ENCODE assay signal across 26 cellular contexts in the genomic region with DNA sequence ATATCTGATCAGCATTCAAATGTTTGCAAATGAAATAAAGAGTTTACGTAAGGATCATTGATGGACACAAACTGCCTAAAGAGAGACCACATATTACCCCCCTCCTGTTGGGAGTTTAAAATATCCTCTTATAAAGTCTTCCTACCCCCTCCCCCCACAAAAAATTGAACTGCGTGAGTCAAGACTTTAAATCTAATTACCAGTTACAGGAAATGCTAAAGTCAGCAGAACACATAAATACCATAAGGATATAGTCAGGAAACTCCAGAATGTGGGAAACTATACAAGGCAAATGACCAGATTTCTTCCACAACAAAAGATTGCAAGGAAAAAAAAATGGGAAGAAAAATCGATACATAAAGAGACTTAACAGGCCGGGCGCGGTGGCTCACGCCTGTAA. TPM values are rescaled to one million over a fixed set of nuclear protein-coding genes. Genes with fewer than 3 reads are reported as not detected.
DNase-seq lines count a peak whose midpoint lies in the region; ATAC-seq and TF ChIP-seq lines count a peak whose summit lies in the region.
"Had no signal": no experiment of that assay in that cellular context is flagged by ENCODE, and none has a peak within 500 bp of the region (broad histone marks: within the 10 kb centered on the region; RNA-seq: fewer than 3 reads in every experiment).

No MANE protein-coding gene starts in this region.

- DNase-seq in ELR (ENCODE audit: low read depth) (peak; percentile 74), SK-N-SH (no peak), fibroblast of the aortic adventitia (ENCODE audit: low read depth) (peak; percentile 16), stromal cell of bone marrow (ENCODE audit: low read depth) (peak; percentile 38), NOMO-1 treated with dmso at 0.1 percent for 144 hours (lab: John Stamatoyannopoulos, UW; ENCODE audit: unreplicated experiment) (no peak), Calu3 (no peak)
- DNase-seq: activated CD4-positive, alpha-beta T cell treated with anti-CD3 and anti-CD28 coated beads for 4 hours; activated naive CD4-positive, alpha-beta T cell treated with Interleukin-2 at 50 U/mL for 16 hours; activated T-cell treated with anti-CD3 and anti-CD28 coated beads, Interleukin-2, amount 50 U/mL, for 4 hours; amygdala; CD4-positive, alpha-beta memory T cell; cortex of kidney; endodermal cell; KBM-7; MM.1S; NCI-H1417 treated with DMSO at 0.1 percent for 48 hours; NCI-H446; NCI-H82; nucleus accumbens; small intestine; stimulated activated CD4-positive, alpha-beta T cell treated with anti-CD3 and anti-CD28 coated beads, Interleukin-2, amount 100 ng/mL, for 24 hours; substantia nigra had no signal

- intact Hi-C loops in Calu3 (cut with micrococcal nuclease; ENCODE audit: unreplicated experiment): no loop called here

- ATAC-seq in GM18519 (IDR thresholded peaks at IDR 0.05; ENCODE audit: low FRiP score, unreplicated experiment): no peak
- ATAC-seq: activated T-cell treated with anti-CD3 and anti-CD28 coated beads, Interleukin-2, amount 50 U/mL, for 4 hours; GM12878 had no signal

- H3K4me1 Mint-ChIP-seq in Calu3 (ENCODE audit: low read depth, unreplicated experiment): no peaks in the 10 kb centered on the region
- H3K4me1 Mint-ChIP-seq: CD4-positive, alpha-beta memory T cell; endodermal cell; memory B cell had no signal

- H3K9me3 Mint-ChIP-seq in Calu3 (ENCODE audit: low read depth, unreplicated experiment): no peaks in the 10 kb centered on the region
- H3K9me3 Mint-ChIP-seq: activated T-cell treated with anti-CD3 and anti-CD28 coated beads, Interleukin-2, amount 50 U/mL, for 4 hours; memory B cell had no signal

- no peaks in the 10 kb centered on the region for H3K27me3 Mint-ChIP-seq in Calu3 (ENCODE audit: unreplicated experiment)

- H3K27me3 ChIP-seq in SK-N-SH (ENCODE audit: insufficient read depth): no peaks in the 10 kb centered on the region

- no peak overlapping the region for H3K9ac ChIP-seq in SK-N-SH

- no peak overlapping the region for H3K4me3 Mint-ChIP-seq in Calu3 (ENCODE audit: low read depth, unreplicated experiment)
- H3K4me3 Mint-ChIP-seq: activated T-cell treated with anti-CD3 and anti-CD28 coated beads, Interleukin-2, amount 50 U/mL, for 4 hours; CD4-positive, alpha-beta memory T cell; endodermal cell; memory B cell had no signal

- no peaks in the 10 kb centered on the region for H3K9me2 ChIP-seq in SK-N-SH

- no peaks in the 10 kb centered on the region for H3K36me3 ChIP-seq in SK-N-SH (replicated peaks in 1 of 2; ENCODE audit: control insufficient read depth in 1 of 2, insufficient read depth in 2 of 2, low read length in 1 of 2)
- H3K36me3 ChIP-seq: esophagus muscularis mucosa had no signal

- no peak for TF ChIP-seq RAD21 in SK-N-SH (IDR thresholded peaks at IDR 0.05; ENCODE audit: low read length)

- H3F3A ChIP-seq in SK-N-SH (replicated peaks; ENCODE audit: insufficient read depth): no peaks in the 10 kb centered on the region

- H3K79me2 ChIP-seq in SK-N-SH (ENCODE audit: insufficient read depth): no peaks in the 10 kb centered on the region

- peaks cover 0 to 8% of the 10 kb centered on the region in 2 experiments; a peak in 1 of 4 replicates for H3K4me1 ChIP-seq in SK-N-SH (ENCODE audit: control insufficient read depth in 1 of 2, insufficient read depth in 2 of 2, low read depth in 1 of 2, low read length in 1 of 2)
- H3K4me1 ChIP-seq: esophagus muscularis mucosa had no signal

- no peaks in the 10 kb centered on the region for H3K9me3 ChIP-seq in SK-N-SH
- H3K9me3 ChIP-seq: esophagus muscularis mucosa had no signal

- TF ChIP-seq EP300 in SK-N-SH (IDR thresholded peaks at IDR 0.05; ENCODE audit: borderline replicate concordance in 1 of 2, low read depth in 1 of 2, low read length in 1 of 2): no peak

- CTCF ChIA-PET in SK-N-SH (lab: Yijun Ruan, JAX) (no interaction called here), Calu3 (lab: Charles Lee) (no interaction called here)

- no peaks in the 10 kb centered on the region for H3K36me3 Mint-ChIP-seq in Calu3 (ENCODE audit: insufficient read depth, unreplicated experiment)
- H3K36me3 Mint-ChIP-seq: CD4-positive, alpha-beta memory T cell; memory B cell had no signal

- BruUV-seq in Calu3 (replicated peaks; lab: Mats Ljungman, UMichigan): no TSS peak

- H3K27ac Mint-ChIP-seq in Calu3 (ENCODE audit: unreplicated experiment): no peak overlapping the region
- H3K27ac Mint-ChIP-seq: CD4-positive, alpha-beta memory T cell; endodermal cell; memory B cell had no signal

- no peak overlapping the region for H3K4me3 ChIP-seq in SK-N-SH (ENCODE audit: low read depth in 2 of 2, low read length in 1 of 2)
- no peak overlapping the region for H3K4me3 ChIP-seq in fibroblast of the aortic adventitia (ENCODE audit: low read depth, low read length)
- H3K4me3 ChIP-seq: esophagus muscularis mucosa, GM12878 had no signal

- peak overlapping the region in 1 of 2 experiments; percentile 57; a peak in 2 of 4 replicates for H3K27ac ChIP-seq in SK-N-SH (ENCODE audit: low read depth in 2 of 2, low read length in 1 of 2)
- H3K27ac ChIP-seq: esophagus muscularis mucosa had no signal

- no peaks in the 10 kb centered on the region for H4K20me1 ChIP-seq in SK-N-SH (ENCODE audit: insufficient read depth)

- 77% methylated on average over 7 of the region's 7 CpGs for WGBS in SK-N-SH (ENCODE audit: low lambda C conversion rate)

- TF ChIP-seq CTCF in SK-N-SH (IDR thresholded peaks at IDR 0.05) (no peak), fibroblast of the aortic adventitia (IDR thresholded peaks at IDR 0.05; ENCODE audit: insufficient read depth, low read length) (no peak), Calu3 (IDR thresholded peaks at IDR 0.05; ENCODE audit: unreplicated experiment) (no peak)

- POLR2A ChIA-PET in SK-N-SH (lab: Yijun Ruan, JAX): no interaction called here

- peak overlapping the region; percentile 59; the same call in 1 of the 2 replicates for H2AFZ ChIP-seq in SK-N-SH (ENCODE audit: low read depth)

- no peak overlapping the region for H3K4me2 ChIP-seq in SK-N-SH

TF ChIP-seq in SK-N-SH, 30 proteins besides CTCF, POLR2A, EP300 and RAD21 (continues in another document):
- TF ChIP-seq, protein P1, sequence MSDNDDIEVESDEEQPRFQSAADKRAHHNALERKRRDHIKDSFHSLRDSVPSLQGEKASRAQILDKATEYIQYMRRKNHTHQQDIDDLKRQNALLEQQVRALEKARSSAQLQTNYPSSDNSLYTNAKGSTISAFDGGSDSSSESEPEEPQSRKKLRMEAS (IDR thresholded peaks at IDR 0.05; ENCODE audit: low read depth): no peak
- TF ChIP-seq, protein P2, sequence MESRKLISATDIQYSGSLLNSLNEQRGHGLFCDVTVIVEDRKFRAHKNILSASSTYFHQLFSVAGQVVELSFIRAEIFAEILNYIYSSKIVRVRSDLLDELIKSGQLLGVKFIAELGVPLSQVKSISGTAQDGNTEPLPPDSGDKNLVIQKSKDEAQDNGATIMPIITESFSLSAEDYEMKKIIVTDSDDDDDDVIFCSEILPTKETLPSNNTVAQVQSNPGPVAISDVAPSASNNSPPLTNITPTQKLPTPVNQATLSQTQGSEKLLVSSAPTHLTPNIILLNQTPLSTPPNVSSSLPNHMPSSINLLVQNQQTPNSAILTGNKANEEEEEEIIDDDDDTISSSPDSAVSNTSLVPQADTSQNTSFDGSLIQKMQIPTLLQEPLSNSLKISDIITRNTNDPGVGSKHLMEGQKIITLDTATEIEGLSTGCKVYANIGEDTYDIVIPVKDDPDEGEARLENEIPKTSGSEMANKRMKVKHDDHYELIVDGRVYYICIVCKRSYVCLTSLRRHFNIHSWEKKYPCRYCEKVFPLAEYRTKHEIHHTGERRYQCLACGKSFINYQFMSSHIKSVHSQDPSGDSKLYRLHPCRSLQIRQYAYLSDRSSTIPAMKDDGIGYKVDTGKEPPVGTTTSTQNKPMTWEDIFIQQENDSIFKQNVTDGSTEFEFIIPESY (IDR thresholded peaks at IDR 0.05; ENCODE audit: borderline replicate concordance, low read depth): no peak
- peak; percentile 34; the same call in 1 of the 2 replicates for TF ChIP-seq FOSL2 (IDR thresholded peaks at IDR 0.05; ENCODE audit: borderline replicate concordance, low read depth)
- no peak for TF ChIP-seq SIN3A (IDR thresholded peaks at IDR 0.05; ENCODE audit: borderline replicate concordance, low read depth, low read length)
- no peak for TF ChIP-seq MEF2A (IDR thresholded peaks at IDR 0.05; ENCODE audit: borderline replicate concordance, low read depth)
- no peak for TF ChIP-seq NFIC (IDR thresholded peaks at IDR 0.05; ENCODE audit: borderline replicate concordance)
- TF ChIP-seq RFX5 (IDR thresholded peaks at IDR 0.05; ENCODE audit: low read length): no peak
- no peak for TF ChIP-seq REST (IDR thresholded peaks at IDR 0.05; ENCODE audit: low read depth, low read length)
- no peak for TF ChIP-seq FOXJ3 (CRISPR knock-in tag; IDR thresholded peaks at IDR 0.05)
- no peak for TF ChIP-seq SMC3 (IDR thresholded peaks at IDR 0.05; ENCODE audit: low read depth, low read length)
- TF ChIP-seq GATA2 (CRISPR knock-in tag; IDR thresholded peaks at IDR 0.05): no peak

RNA-seq across cellular contexts. Expression of gene FARP1, which starts 44.4 kb away (rescaled TPM):
- 10.6 and 12.0 TPM in 2 replicates for polyA plus RNA-seq in SK-N-SH (2012; rRNA removed)
- polyA plus RNA-seq in SK-N-SH (2012; cell fraction: cytosol; rRNA removed): 12.2 and 17.4 TPM in 2 replicates
- 34.9 and 43.7 TPM in 2 replicates for polyA plus RNA-seq in SK-N-SH (2012; cell fraction: nucleus; rRNA removed)
- 16.2 and 20.3 TPM in 2 replicates for total RNA-seq in fibroblast of the aortic adventitia (ENCODE audit: low replicate concordance)
- 30.9 and 47.0 TPM in 2 replicates for total RNA-seq in Calu3 (2022)

Comparison
In these comparisons a context has a peak if more than half of its experiments do, and no peak if none do; other contexts are left out.
1. DNase-seq: peak in ELR (single experiment), fibroblast of the aortic adventitia (single experiment) and stromal cell of bone marrow (single experiment); none in SK-N-SH (single experiment), NOMO-1 treated with dmso at 0.1 percent for 144 hours (single experiment) and Calu3 (single experiment).